In the genomic region with DNA sequence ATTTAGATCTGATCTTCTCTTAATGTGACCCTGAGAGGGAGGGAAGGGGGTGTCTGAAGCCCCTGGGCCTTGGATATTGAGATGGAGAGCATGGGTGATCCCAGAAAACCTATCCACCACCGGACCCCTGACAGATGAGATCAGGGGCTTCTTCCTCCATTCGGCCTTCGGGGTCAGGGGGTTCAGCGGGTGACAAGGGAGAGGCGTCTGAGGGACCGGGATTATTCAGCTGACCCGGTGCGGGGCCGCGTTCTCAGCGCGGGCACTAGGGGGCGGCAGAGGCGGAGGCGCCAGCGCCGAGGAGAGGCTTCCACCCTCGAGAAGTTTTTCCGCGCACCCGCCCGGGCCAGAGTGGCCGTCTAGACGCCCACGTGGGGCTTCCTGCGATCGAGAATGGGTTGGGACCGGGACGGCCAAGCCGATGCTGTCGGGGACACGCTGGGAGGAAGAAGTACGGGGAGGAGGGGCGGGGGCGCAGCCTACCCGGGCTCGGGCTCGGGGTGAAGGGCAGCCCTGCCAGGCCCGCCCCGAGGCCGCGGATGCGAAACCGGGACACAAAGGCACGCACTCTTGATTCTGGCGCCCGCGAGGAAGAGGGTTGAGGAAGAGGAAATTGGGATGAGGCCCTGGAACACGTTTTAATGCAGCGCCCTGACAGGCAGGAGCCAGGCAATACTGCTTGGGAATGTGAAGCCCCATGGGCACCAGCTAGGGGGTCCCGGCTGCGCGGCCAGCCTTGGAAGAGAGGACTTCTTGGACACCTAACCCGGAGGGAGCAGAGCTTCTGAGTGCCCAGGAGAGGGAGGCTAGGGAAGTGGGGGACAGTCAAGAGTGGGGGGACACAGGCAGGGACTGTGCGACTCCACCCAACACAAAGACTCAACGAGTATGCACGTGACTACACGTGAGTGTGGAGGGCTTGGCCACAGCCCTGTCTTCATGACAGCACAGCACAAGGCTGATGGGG, we compare ENCODE assay signal across 8 cellular contexts.
DNase-seq lines count a peak whose midpoint lies in the region; ATAC-seq and TF ChIP-seq lines count a peak whose summit lies in the region.

No MANE protein-coding gene starts in this region.

- peak overlapping the region; percentile 88 for H3K4me3 Mint-ChIP-seq in memory B cell

- peak; percentile 94 for ATAC-seq in memory B cell (ENCODE audit: low read depth)
- ATAC-seq in HG03378 (IDR thresholded peaks at IDR 0.05; ENCODE audit: unreplicated experiment), result no peak

- H3K27ac Mint-ChIP-seq in memory B cell, result peak overlapping the region; percentile 72

- H3K4me1 Mint-ChIP-seq in memory B cell, result peaks cover 17% of the 10 kb centered on the region

- CTCF ChIA-PET in HEK293T (lab: Yijun Ruan, JAX), result interaction anchor here (0.6 to 1.8 kb wide), 4 partner anchors 12 to 87 kb away, joined by 3 to 6 read pairs (median 4); no protein-coding TSS in a partner anchor

- peaks cover 11% of the 10 kb centered on the region for H3K27me3 Mint-ChIP-seq in memory B cell

- H3K36me3 Mint-ChIP-seq in memory B cell, result no peaks in the 10 kb centered on the region

- no peaks in the 10 kb centered on the region for H3K9me3 Mint-ChIP-seq in memory B cell

- peak; percentile 48 for DNase-seq in DMS114 treated with DMSO at 0.1 percent for 48 hours (lab: John Stamatoyannopoulos, UW; ENCODE audit: unreplicated experiment)
- peak; percentile 89 for DNase-seq in HEK293T (ENCODE audit: extremely low spot score)
- peak; percentile 19 for DNase-seq in NCI-H526 treated with DMSO at 0.1 percent for 48 hours (lab: John Stamatoyannopoulos, UW)
- DNase-seq in activated CD8-positive, alpha-beta memory T cell treated with anti-CD3 and anti-CD28 coated beads for 1 hour (ENCODE audit: extremely low read depth in 1 of 2, low read depth in 1 of 2), result peak; percentile 50 to 75
- DNase-seq in effector CD8-positive, alpha-beta T cell (lab: John Stamatoyannopoulos, UW), result peak; percentile 76
- peak; percentile 83 to 92 for DNase-seq in memory B cell (ENCODE audit: low spot score in 2 of 2)
- peak; percentile 72 to 76 (median 73) for DNase-seq in stimulated activated CD4-positive, alpha-beta T cell treated with anti-CD3 and anti-CD28 coated beads, TNF-alpha, amount 100 ng/mL, for 4 hours (ENCODE audit: low read depth in 3 of 3)

- POLR2A ChIA-PET in HEK293T (lab: Yijun Ruan, JAX), result interaction anchor here (1.1 to 2.0 kb wide), 5 partner anchors 8 to 88 kb away, joined by 3 to 7 read pairs (median 5); a partner anchor contains a TSS

TF ChIP-seq in HEK293T, 16 proteins besides CTCF, POLR2A, EP300 and RAD21:
- TF ChIP-seq L3MBTL2 (conservative IDR thresholded peaks at IDR 0.05) (peak; percentile 82), SP1 (IDR thresholded peaks at IDR 0.05) (no peak)

Comparison
In these comparisons a context has a peak if more than half of its experiments do, and no peak if none do; other contexts are left out.
1. DNase-seq: peak in every context shown above with its lines; median percentile 89 in HEK293T; 88 in memory B cell; 76 in effector CD8-positive, alpha-beta T cell; 73 in stimulated activated CD4-positive, alpha-beta T cell treated with anti-CD3 and anti-CD28 coated beads, TNF-alpha, amount 100 ng/mL, for 4 hours; 62 in activated CD8-positive, alpha-beta memory T cell treated with anti-CD3 and anti-CD28 coated beads for 1 hour; 48 in DMS114 treated with DMSO at 0.1 percent for 48 hours; 19 in NCI-H526 treated with DMSO at 0.1 percent for 48 hours.